Comparison of ENCODE assay signal across 8 cellular contexts in the genomic region with DNA sequence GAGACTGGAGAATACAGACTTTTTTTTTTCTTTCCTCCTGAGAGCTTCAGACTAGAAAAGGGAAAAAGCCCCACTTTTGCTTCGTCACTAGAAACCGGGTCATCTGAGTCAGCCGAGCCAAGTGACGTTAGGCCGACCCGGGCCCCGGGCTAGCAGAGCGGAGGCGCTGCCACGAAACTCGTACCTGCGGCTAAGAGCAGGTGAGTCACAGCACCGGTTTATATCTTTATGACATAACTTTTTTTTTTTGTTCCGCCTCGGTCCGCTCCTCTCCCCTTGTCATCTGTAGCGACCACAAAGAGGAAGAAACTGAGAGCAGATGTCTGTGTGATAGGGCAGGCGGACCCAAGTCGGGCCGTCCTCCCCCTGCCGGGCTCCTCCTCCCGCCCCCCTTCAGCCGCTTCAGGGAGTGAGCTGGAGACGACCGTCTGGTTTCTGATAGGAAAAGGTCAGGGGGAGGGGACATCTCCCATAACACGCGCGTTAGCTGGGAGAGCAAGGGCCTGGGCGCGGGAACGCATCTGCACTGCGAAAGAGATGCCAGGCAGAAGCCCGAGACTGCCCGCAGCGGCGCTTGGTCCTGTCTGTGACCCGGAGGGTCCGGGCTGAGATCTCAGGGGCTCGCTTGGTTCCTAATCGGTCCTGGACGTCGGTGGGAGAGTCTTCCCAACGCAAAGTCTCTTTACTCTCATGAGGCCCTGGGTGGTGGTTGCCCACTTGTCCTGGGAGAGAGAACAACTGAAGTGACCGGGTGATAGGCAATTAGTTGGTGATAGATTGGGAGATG. TPM values are rescaled to one million over a fixed set of nuclear protein-coding genes. Genes with fewer than 3 reads are reported as not detected.
A peak's percentile ranks its signal among the peaks of the same experiment; 100 is the strongest.
DNase-seq lines count a peak whose midpoint lies in the region; ATAC-seq, FAIRE-seq and TF ChIP-seq lines count a peak whose summit lies in the region.

No MANE protein-coding gene starts in this region.

- no peak for TF ChIP-seq POLR2A in endothelial cell of umbilical vein (IDR thresholded peaks at IDR 0.05; ENCODE audit: low read depth, low read length)

- H3K36me3 ChIP-seq in WERI-Rb-1 (no peaks in the 10 kb centered on the region; the same call in 1 of the 2 replicates), endothelial cell of umbilical vein (ENCODE audit: control insufficient read depth in 2 of 2, extremely low read depth in 1 of 2, insufficient read depth in 2 of 2, low read length in 2 of 2) (no peaks in the 10 kb centered on the region), pancreas (no peaks in the 10 kb centered on the region)

- POLR2A ChIA-PET in endothelial cell of umbilical vein (lab: Charles Lee): no interaction called here

- no peaks in the 10 kb centered on the region for H3K9me1 ChIP-seq in endothelial cell of umbilical vein (replicated peaks; ENCODE audit: control insufficient read depth, extremely low read depth, insufficient read depth, low read length)

- no peaks in the 10 kb centered on the region for H3K79me2 ChIP-seq in endothelial cell of umbilical vein (ENCODE audit: control insufficient read depth, insufficient read depth, low read length)

- no TSS peak for BruUV-seq in endothelial cell of umbilical vein (replicated peaks; lab: Mats Ljungman, UMichigan)

- ATAC-seq in HG02938 (IDR thresholded peaks at IDR 0.05; ENCODE audit: unreplicated experiment): peak; percentile 55
- ATAC-seq in pancreas: peak; percentile 58 to 72 (median 62)

- TF ChIP-seq CTCF in WERI-Rb-1 (IDR thresholded peaks at IDR 0.05; ENCODE audit: low read depth, low read length) (no peak), endothelial cell of umbilical vein (IDR thresholded peaks at IDR 0.05; ENCODE audit: extremely low read depth in 1 of 2, insufficient read depth in 1 of 2, low read depth in 1 of 2, low read length in 2 of 2) (no peak), pancreas (IDR thresholded peaks at IDR 0.05) (no peak)

- H3K27ac ChIP-seq in WERI-Rb-1 (peak overlapping the region; percentile 53), endothelial cell of umbilical vein (ENCODE audit: insufficient read depth, low read depth, low read length) (no peak overlapping the region), pancreas (peak overlapping the region in 2 of 4 donors; percentile 33 to 41)

- CTCF ChIA-PET in endothelial cell of umbilical vein (lab: Charles Lee): interaction anchor here (1.8 kb wide), 1 partner anchor 26 kb away, joined by 12 read pairs; no protein-coding TSS in a partner anchor

- no peaks in the 10 kb centered on the region for H4K20me1 ChIP-seq in endothelial cell of umbilical vein (replicated peaks; ENCODE audit: control insufficient read depth, extremely low read depth, insufficient read depth, low read length)

- H3K4me1 ChIP-seq in endothelial cell of umbilical vein (ENCODE audit: control insufficient read depth, extremely low read depth, insufficient read depth, low read length) (peaks cover 9% of the 10 kb centered on the region), pancreas (peaks cover 0 to 14% (median 9%) of the 10 kb centered on the region in 3 donors)

- intact Hi-C loops in endothelial cell of umbilical vein (cut with micrococcal nuclease) (loop anchor here (2.0 to 5.0 kb wide), 2 partner anchors 279 to 934 kb away; a partner anchor contains a TSS), pancreas (cut with DNase I) (no loop called here)

- peak overlapping the region; percentile 24 for H3K4me2 ChIP-seq in endothelial cell of umbilical vein (ENCODE audit: insufficient read depth, low read length)

- H3K4me3 ChIP-seq in WERI-Rb-1 (ENCODE audit: low read depth, low read length) (peak overlapping the region; percentile 33), endothelial cell of umbilical vein (replicated peaks in 1 of 3; ENCODE audit: insufficient read depth in 1 of 3, low read depth in 1 of 3, low read length in 3 of 3) (peak overlapping the region in 1 of 3 experiments; percentile 41), pancreas (peak overlapping the region; percentile 10 to 64 (median 38))

- FAIRE-seq in endothelial cell of umbilical vein (lab: Jason Lieb, UNC): no peak
- no peak for FAIRE-seq in pancreas (lab: Jason Lieb, UNC)

- H3K9me3 ChIP-seq in WERI-Rb-1 (ENCODE audit: severe bottlenecking) (peaks cover 6% of the 10 kb centered on the region), endothelial cell of umbilical vein (replicated peaks; ENCODE audit: control insufficient read depth, insufficient read depth, low read length) (no peaks in the 10 kb centered on the region), pancreas (no peaks in the 10 kb centered on the region)

- H2AFZ ChIP-seq in endothelial cell of umbilical vein (ENCODE audit: low read depth, low read length): no peak overlapping the region

- 8 to 9% methylated on average over 43 to 44 of the region's 44 CpGs for whole genome bisulfite sequencing in pancreas, 2 donors

- DNase-seq in DMS79 treated with DMSO at 0.1 percent for 48 hours (lab: John Stamatoyannopoulos, UW) (peak; percentile 98), NCI-H2171 (lab: John Stamatoyannopoulos, UW) (peak; percentile 91), WERI-Rb-1 (peak; percentile 71), endothelial cell of umbilical vein (ENCODE audit: low read depth, low spot score) (no peak), pancreas (peak in 5 of 6 donors; percentile 31 to 77 (median 69)), AG20443 (ENCODE audit: low spot score) (no peak), middle frontal gyrus (ENCODE audit: extremely low spot score, low spot score) (no peak)

- H3K27me3 ChIP-seq in WERI-Rb-1 (ENCODE audit: insufficient read depth, low read depth, severe bottlenecking) (peaks cover 91% of the 10 kb centered on the region), endothelial cell of umbilical vein (ENCODE audit: control insufficient read depth in 2 of 2, insufficient read depth in 2 of 2, low read length in 2 of 2) (peaks cover 76 to 88% of the 10 kb centered on the region in 2 experiments), pancreas (peaks cover 4 to 29% (median 13%) of the 10 kb centered on the region in 4 donors)

- H3K9ac ChIP-seq in endothelial cell of umbilical vein (replicated peaks; ENCODE audit: extremely low read depth, insufficient read depth, low read length): no peak overlapping the region

- dilution Hi-C loops in endothelial cell of umbilical vein (cut with MboI; ENCODE audit: extremely low pct_ligation_motif_present, low sequenced_read_pairs): no loop called here

TF ChIP-seq in endothelial cell of umbilical vein, 7 proteins besides CTCF, POLR2A, EP300 and RAD21:
- TF ChIP-seq EZH2 (IDR thresholded peaks at IDR 0.05; ENCODE audit: borderline replicate concordance, low read depth, low read length, severe bottlenecking): peak; percentile 94
- TF ChIP-seq FOS (IDR thresholded peaks at IDR 0.05; ENCODE audit: borderline replicate concordance, insufficient read depth, low read length): no peak

RNA-seq across cellular contexts. Expression of a gene that starts 0.6 kb away (rescaled TPM):
- total RNA-seq in endothelial cell of umbilical vein (0.75 TPM in 1 of 2 replicates, not detected in the other), pancreas (under 1 TPM in 4 of 6 donors, not detected in 2; 0.04 to 0.43 (median 0.22) TPM)
- polyA plus RNA-seq in endothelial cell of umbilical vein (not detected in 2 replicates), pancreas (under 1 TPM in 1 of 2 donors, not detected in 1; under 0.01 TPM)
- polyA plus RNA-seq in endothelial cell of umbilical vein (2011; cell fraction: cytosol; rRNA removed): not detected in 2 replicates
- polyA plus RNA-seq in endothelial cell of umbilical vein (2011; cell fraction: nucleus; rRNA removed): 0.06 and 0.37 TPM in 2 replicates
- 0.07 TPM in 1 of 2 replicates, not detected in the other for polyA plus RNA-seq in endothelial cell of umbilical vein (2012)
- not detected in 2 replicates for polyA minus RNA-seq in endothelial cell of umbilical vein
- polyA minus RNA-seq in endothelial cell of umbilical vein (2011; cell fraction: cytosol; rRNA and poly(A)+ RNA removed): not detected
- 0.19 and 0.29 TPM in 2 replicates for polyA minus RNA-seq in endothelial cell of umbilical vein (2011; cell fraction: nucleus; rRNA and poly(A)+ RNA removed)

RNA-seq across cellular contexts. Expression of a gene that starts 1.0 kb away (rescaled TPM):
- total RNA-seq in endothelial cell of umbilical vein: not detected in 2 replicates
- polyA plus RNA-seq in endothelial cell of umbilical vein: 0.06 TPM in 1 of 2 replicates, not detected in the other
- 0.03 TPM in 2 replicates for polyA plus RNA-seq in endothelial cell of umbilical vein (2011; cell fraction: cytosol; rRNA removed)
- 0.04 TPM in 1 of 2 replicates, not detected in the other for polyA plus RNA-seq in endothelial cell of umbilical vein (2011; cell fraction: nucleus; rRNA removed)
- 0.25 and 0.62 TPM in 2 replicates for polyA plus RNA-seq in endothelial cell of umbilical vein (2012)
- polyA minus RNA-seq in endothelial cell of umbilical vein: not detected in 2 replicates
- polyA minus RNA-seq in endothelial cell of umbilical vein (2011; cell fraction: cytosol; rRNA and poly(A)+ RNA removed): 4.9 TPM
- not detected in 2 replicates for polyA minus RNA-seq in endothelial cell of umbilical vein (2011; cell fraction: nucleus; rRNA and poly(A)+ RNA removed)
- 1 to 10 TPM in 1 of 6 donors, under 1 TPM in 5; 0.34 to 1.4 (median 0.53) TPM for total RNA-seq in pancreas
- polyA plus RNA-seq in pancreas: under 1 TPM; 0.12 to 0.15 TPM

Comparison
In these comparisons a context has a peak if more than half of its experiments do, and no peak if none do; other contexts are left out.
1. DNase-seq: peak in DMS79 treated with DMSO at 0.1 percent for 48 hours (single experiment), NCI-H2171 (single experiment), WERI-Rb-1 (single experiment) and pancreas (5 of 6); none in endothelial cell of umbilical vein (single experiment), AG20443 (single experiment) and middle frontal gyrus (single experiment).